8 cellular contexts compared by ENCODE assay signal in the genomic region with DNA sequence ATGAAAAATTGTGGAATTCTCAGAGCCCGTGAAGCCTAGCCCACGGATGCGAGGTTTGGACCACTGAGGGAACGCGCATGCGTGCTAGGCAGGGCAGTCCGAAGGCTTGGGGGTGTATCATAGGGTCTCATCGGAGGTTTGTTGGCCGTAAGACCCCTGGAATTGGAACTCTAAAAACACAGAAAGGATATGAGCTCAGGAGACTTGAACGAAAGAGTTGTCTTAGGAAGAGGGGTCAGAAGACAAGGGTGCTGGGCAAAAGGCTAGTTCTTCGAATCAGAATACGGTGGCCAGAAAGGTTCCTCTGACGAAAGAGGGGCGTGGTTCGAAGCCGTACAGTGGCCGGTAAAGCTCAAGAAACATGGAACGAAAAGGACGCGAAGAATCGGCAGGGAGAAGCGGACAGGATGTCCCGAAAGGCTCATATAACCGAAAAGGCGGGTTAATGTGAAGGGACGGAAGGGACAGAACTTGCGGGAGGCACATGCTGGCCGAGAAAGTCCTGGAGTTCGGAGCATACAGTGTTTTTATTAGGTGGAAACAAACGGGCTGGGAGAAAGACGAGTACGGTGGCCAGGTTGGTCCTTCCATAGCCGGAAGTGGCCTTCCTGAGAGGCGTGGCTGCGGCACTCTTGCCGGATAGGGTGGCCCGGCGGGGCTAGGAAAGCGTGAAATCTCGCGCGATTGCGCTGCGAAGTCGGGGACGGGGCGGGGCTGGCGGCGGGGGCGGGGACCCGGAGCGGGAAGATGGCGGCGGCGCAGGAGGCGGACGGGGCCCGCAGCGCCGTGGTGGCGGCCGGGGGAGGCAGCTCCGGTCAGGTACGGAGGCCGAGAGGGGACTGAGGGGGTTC. TPM values are rescaled to one million over a fixed set of nuclear protein-coding genes. Genes with fewer than 3 reads are reported as not detected.
DNase-seq lines count a peak whose midpoint lies in the region; ATAC-seq, FAIRE-seq and TF ChIP-seq lines count a peak whose summit lies in the region.

A gene with protein sequence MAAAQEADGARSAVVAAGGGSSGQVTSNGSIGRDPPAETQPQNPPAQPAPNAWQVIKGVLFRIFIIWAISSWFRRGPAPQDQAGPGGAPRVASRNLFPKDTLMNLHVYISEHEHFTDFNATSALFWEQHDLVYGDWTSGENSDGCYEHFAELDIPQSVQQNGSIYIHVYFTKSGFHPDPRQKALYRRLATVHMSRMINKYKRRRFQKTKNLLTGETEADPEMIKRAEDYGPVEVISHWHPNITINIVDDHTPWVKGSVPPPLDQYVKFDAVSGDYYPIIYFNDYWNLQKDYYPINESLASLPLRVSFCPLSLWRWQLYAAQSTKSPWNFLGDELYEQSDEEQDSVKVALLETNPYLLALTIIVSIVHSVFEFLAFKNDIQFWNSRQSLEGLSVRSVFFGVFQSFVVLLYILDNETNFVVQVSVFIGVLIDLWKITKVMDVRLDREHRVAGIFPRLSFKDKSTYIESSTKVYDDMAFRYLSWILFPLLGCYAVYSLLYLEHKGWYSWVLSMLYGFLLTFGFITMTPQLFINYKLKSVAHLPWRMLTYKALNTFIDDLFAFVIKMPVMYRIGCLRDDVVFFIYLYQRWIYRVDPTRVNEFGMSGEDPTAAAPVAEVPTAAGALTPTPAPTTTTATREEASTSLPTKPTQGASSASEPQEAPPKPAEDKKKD (plus strand): TSS at position 732 of the 851 bp plus-strand sequence. CDS start 16 bp downstream, at position 748.

- H3K4me1 ChIP-seq in small intestine (ENCODE audit: control insufficient read depth in 2 of 2, insufficient read depth in 1 of 2, low read depth in 1 of 2, low read length in 1 of 2): peaks cover 6 to 7% of the 10 kb centered on the region in 2 donors

- ATAC-seq in GM19023 (IDR thresholded peaks at IDR 0.05; ENCODE audit: unreplicated experiment): peak; percentile 82
- ATAC-seq in HG03196 (IDR thresholded peaks at IDR 0.05; ENCODE audit: unreplicated experiment): peak; percentile 82
- peak; percentile 93 for ATAC-seq in WTC11

- peaks cover 22% of the 10 kb centered on the region for H3K4me1 Mint-ChIP-seq in WTC11

- H3K27ac ChIP-seq in small intestine (ENCODE audit: low read depth in 1 of 2, low read length in 1 of 2): peak within 1 kb of the TSS; percentile 88 to 96

- peak within 1 kb of the TSS; percentile 99 for H3K4me3 Mint-ChIP-seq in WTC11

- H3K27me3 Mint-ChIP-seq in WTC11 (ENCODE audit: low read depth): no peaks in the 10 kb centered on the region

- 0% methylated on average over 53 to 65 of the region's 65 CpGs for WGBS in small intestine, 3 donors

- H3K36me3 Mint-ChIP-seq in WTC11: no peaks in the 10 kb centered on the region

- no peaks in the 10 kb centered on the region for H3K27me3 ChIP-seq in bronchial epithelial cell (ENCODE audit: control insufficient read depth, insufficient read depth, low read length)
- no peaks in the 10 kb centered on the region for H3K27me3 ChIP-seq in small intestine (ENCODE audit: control insufficient read depth in 2 of 2, insufficient read depth in 2 of 2, low read length in 2 of 2)

- TF ChIP-seq CTCF in WTC11 (IDR thresholded peaks at IDR 0.05) (no peak), bronchial epithelial cell (IDR thresholded peaks at IDR 0.05; ENCODE audit: insufficient read depth, low read length, severe bottlenecking) (no peak)

- H3K4me3 ChIP-seq in bronchial epithelial cell (ENCODE audit: low read depth, low read length) (peak within 1 kb of the TSS; percentile 85), small intestine (ENCODE audit: low read depth in 1 of 2, low read length in 2 of 2) (peak within 1 kb of the TSS; percentile 92 to 95)

- H3K36me3 ChIP-seq in bronchial epithelial cell (ENCODE audit: control insufficient read depth, insufficient read depth, low read length): no peaks in the 10 kb centered on the region
- peaks cover 0 to 2% of the 10 kb centered on the region in 2 donors for H3K36me3 ChIP-seq in small intestine (ENCODE audit: control insufficient read depth in 2 of 2, insufficient read depth in 2 of 2, low read length in 2 of 2)

- H3K9me3 ChIP-seq in small intestine (ENCODE audit: control insufficient read depth, low read depth): no peaks in the 10 kb centered on the region

- DNase-seq in AG08396 (ENCODE audit: low spot score) (peak; percentile 99), NCI-H226 (peak; percentile 93), WTC11 (ENCODE audit: low spot score) (peak; percentile 96), bronchial epithelial cell (ENCODE audit: low read depth) (peak; percentile 89), iPS-NIHi11 (ENCODE audit: low spot score) (peak; percentile 99), small intestine (peak; percentile 95)

- CTCF ChIA-PET in WTC11 (lab: Charles Lee): interaction anchor here (0.5 to 1.6 kb wide), 9 partner anchors 8 to 302 kb away, joined by 3 to 6 read pairs (median 3); a partner anchor contains a TSS

- POLR2A ChIA-PET in WTC11 (lab: Charles Lee): interaction anchor here (0.6 to 1.4 kb wide), 5 partner anchors 12 to 64 kb away, joined by 3 to 6 read pairs (median 5); a partner anchor contains a TSS

- H3K27ac Mint-ChIP-seq in WTC11: peak within 1 kb of the TSS; percentile 100

- H3K9me3 Mint-ChIP-seq in WTC11: no peaks in the 10 kb centered on the region

- no peak for FAIRE-seq in bronchial epithelial cell (lab: Jason Lieb, UNC)
- FAIRE-seq in small intestine (lab: Jason Lieb, UNC): no peak

TF ChIP-seq in WTC11, 78 proteins besides CTCF, POLR2A, EP300 and RAD21 (continues in another document):
- TF ChIP-seq, protein P1, sequence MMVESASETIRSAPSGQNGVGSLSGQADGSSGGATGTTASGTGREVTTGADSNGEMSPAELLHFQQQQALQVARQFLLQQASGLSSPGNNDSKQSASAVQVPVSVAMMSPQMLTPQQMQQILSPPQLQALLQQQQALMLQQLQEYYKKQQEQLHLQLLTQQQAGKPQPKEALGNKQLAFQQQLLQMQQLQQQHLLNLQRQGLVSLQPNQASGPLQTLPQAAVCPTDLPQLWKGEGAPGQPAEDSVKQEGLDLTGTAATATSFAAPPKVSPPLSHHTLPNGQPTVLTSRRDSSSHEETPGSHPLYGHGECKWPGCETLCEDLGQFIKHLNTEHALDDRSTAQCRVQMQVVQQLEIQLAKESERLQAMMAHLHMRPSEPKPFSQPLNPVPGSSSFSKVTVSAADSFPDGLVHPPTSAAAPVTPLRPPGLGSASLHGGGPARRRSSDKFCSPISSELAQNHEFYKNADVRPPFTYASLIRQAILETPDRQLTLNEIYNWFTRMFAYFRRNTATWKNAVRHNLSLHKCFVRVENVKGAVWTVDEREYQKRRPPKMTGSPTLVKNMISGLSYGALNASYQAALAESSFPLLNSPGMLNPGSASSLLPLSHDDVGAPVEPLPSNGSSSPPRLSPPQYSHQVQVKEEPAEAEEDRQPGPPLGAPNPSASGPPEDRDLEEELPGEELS (CRISPR knock-in tag; IDR thresholded peaks at IDR 0.05): no peak
- TF ChIP-seq, protein P2, sequence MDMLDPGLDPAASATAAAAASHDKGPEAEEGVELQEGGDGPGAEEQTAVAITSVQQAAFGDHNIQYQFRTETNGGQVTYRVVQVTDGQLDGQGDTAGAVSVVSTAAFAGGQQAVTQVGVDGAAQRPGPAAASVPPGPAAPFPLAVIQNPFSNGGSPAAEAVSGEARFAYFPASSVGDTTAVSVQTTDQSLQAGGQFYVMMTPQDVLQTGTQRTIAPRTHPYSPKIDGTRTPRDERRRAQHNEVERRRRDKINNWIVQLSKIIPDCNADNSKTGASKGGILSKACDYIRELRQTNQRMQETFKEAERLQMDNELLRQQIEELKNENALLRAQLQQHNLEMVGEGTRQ (CRISPR knock-in tag; IDR thresholded peaks at IDR 0.05): no peak
- TF ChIP-seq, protein P3, sequence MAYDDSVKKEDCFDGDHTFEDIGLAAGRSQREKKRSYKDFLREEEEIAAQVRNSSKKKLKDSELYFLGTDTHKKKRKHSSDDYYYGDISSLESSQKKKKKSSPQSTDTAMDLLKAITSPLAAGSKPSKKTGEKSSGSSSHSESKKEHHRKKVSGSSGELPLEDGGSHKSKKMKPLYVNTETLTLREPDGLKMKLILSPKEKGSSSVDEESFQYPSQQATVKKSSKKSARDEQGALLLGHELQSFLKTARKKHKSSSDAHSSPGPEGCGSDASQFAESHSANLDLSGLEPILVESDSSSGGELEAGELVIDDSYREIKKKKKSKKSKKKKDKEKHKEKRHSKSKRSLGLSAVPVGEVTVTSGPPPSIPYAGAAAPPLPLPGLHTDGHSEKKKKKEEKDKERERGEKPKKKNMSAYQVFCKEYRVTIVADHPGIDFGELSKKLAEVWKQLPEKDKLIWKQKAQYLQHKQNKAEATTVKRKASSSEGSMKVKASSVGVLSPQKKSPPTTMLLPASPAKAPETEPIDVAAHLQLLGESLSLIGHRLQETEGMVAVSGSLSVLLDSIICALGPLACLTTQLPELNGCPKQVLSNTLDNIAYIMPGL (CRISPR knock-in tag; IDR thresholded peaks at IDR 0.05): 0 out of 2 replicates have a peak, but pooled peaks have one; percentile 25
- TF ChIP-seq RELA (CRISPR knock-in tag; IDR thresholded peaks at IDR 0.05; ENCODE audit: borderline replicate concordance): no peak
- no peak for TF ChIP-seq ZNF219 (CRISPR knock-in tag; IDR thresholded peaks at IDR 0.05; ENCODE audit: borderline replicate concordance)
- TF ChIP-seq ZNF232 (CRISPR knock-in tag; IDR thresholded peaks at IDR 0.05): peak; percentile 58; the same call in 1 of the 2 replicates
- peak; percentile 54; the same call in 1 of the 2 replicates for TF ChIP-seq CREM (CRISPR knock-in tag; IDR thresholded peaks at IDR 0.05)
- TF ChIP-seq GTF2I (CRISPR knock-in tag; conservative IDR thresholded peaks at IDR 0.05): no peak
- 0 out of 2 replicates have a peak, but pooled peaks have one; percentile 51 for TF ChIP-seq FOXP1 (CRISPR knock-in tag; IDR thresholded peaks at IDR 0.05; ENCODE audit: borderline replicate concordance)
- TF ChIP-seq SP1 (CRISPR knock-in tag; conservative IDR thresholded peaks at IDR 0.05): peak; percentile 88
- TF ChIP-seq GABPB1 (CRISPR knock-in tag; IDR thresholded peaks at IDR 0.05): peak; percentile 69
- TF ChIP-seq, protein P4, sequence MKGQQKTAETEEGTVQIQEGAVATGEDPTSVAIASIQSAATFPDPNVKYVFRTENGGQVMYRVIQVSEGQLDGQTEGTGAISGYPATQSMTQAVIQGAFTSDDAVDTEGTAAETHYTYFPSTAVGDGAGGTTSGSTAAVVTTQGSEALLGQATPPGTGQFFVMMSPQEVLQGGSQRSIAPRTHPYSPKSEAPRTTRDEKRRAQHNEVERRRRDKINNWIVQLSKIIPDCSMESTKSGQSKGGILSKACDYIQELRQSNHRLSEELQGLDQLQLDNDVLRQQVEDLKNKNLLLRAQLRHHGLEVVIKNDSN (CRISPR knock-in tag; IDR thresholded peaks at IDR 0.05): 0 out of 2 replicates have a peak, but pooled peaks have one; percentile 27
- TF ChIP-seq NFYB (CRISPR knock-in tag; conservative IDR thresholded peaks at IDR 0.05; ENCODE audit: low read depth): peak; percentile 56

RNA-seq across cellular contexts. Expression of the gene that starts here (rescaled TPM):
- total RNA-seq in WTC11 (2021) (75.9 to 85.6 TPM (median 76.4 TPM) in 3 replicates), bronchial epithelial cell (17.9 and 24.2 TPM in 2 replicates)
- 10 to 100 TPM; 63.0 to 86.6 (median 75.3) TPM for polyA plus RNA-seq in small intestine

Comparison
In these comparisons a context has a peak if more than half of its experiments do, and no peak if none do; other contexts are left out.
1. Peak in every context shown above with its lines: DNase-seq, ATAC-seq, H3K4me3 ChIP-seq and H3K27ac ChIP-seq.